Comparison of ENCODE assay signal across 8 cellular contexts in genomic region chr10:93481931-93482834, GRCh38. TPM values are rescaled to one million over a fixed set of nuclear protein-coding genes. Genes with fewer than 3 reads are reported as not detected.
A peak's percentile ranks its signal among the peaks of the same experiment; 100 is the strongest.
DNase-seq lines count a peak whose midpoint lies in the region; ATAC-seq and TF ChIP-seq lines count a peak whose summit lies in the region.

A gene with protein sequence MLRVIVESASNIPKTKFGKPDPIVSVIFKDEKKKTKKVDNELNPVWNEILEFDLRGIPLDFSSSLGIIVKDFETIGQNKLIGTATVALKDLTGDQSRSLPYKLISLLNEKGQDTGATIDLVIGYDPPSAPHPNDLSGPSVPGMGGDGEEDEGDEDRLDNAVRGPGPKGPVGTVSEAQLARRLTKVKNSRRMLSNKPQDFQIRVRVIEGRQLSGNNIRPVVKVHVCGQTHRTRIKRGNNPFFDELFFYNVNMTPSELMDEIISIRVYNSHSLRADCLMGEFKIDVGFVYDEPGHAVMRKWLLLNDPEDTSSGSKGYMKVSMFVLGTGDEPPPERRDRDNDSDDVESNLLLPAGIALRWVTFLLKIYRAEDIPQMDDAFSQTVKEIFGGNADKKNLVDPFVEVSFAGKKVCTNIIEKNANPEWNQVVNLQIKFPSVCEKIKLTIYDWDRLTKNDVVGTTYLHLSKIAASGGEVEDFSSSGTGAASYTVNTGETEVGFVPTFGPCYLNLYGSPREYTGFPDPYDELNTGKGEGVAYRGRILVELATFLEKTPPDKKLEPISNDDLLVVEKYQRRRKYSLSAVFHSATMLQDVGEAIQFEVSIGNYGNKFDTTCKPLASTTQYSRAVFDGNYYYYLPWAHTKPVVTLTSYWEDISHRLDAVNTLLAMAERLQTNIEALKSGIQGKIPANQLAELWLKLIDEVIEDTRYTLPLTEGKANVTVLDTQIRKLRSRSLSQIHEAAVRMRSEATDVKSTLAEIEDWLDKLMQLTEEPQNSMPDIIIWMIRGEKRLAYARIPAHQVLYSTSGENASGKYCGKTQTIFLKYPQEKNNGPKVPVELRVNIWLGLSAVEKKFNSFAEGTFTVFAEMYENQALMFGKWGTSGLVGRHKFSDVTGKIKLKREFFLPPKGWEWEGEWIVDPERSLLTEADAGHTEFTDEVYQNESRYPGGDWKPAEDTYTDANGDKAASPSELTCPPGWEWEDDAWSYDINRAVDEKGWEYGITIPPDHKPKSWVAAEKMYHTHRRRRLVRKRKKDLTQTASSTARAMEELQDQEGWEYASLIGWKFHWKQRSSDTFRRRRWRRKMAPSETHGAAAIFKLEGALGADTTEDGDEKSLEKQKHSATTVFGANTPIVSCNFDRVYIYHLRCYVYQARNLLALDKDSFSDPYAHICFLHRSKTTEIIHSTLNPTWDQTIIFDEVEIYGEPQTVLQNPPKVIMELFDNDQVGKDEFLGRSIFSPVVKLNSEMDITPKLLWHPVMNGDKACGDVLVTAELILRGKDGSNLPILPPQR (N-terminal part only) (minus strand): TSS chr10:93482334. CDS start chr10:93482194, 140 bp downstream.

- H3K36me3 Mint-ChIP-seq in T-helper 17 cell (ENCODE audit: low read depth), result no peaks in the 10 kb centered on the region

- peak within 1 kb of the TSS; percentile 38 for H3K4me3 ChIP-seq in HAP-1
- peak within 1 kb of the TSS; percentile 52 to 66 (median 65) for H3K4me3 ChIP-seq in breast epithelium
- peak within 1 kb of the TSS; percentile 74 for H3K4me3 ChIP-seq in iPS-15b (ENCODE audit: low read depth, low read length)

- peak; percentile 80 for DNase-seq in GM04504 (ENCODE audit: low read depth)
- DNase-seq in HAP-1 (ENCODE audit: low spot score in 2 of 2), result peak; percentile 70 to 72
- DNase-seq in MV-4-11 (lab: John Stamatoyannopoulos, UW), result peak; percentile 87
- peak in 1 of 3 donors; percentile 17 for DNase-seq in T-helper 17 cell
- DNase-seq in breast epithelium (ENCODE audit: low spot score in 2 of 2), result peak; percentile 69 to 84
- peak; percentile 70 for DNase-seq in sciatic nerve (ENCODE audit: low spot score)

- in situ Hi-C loops in HAP-1 (cut with MboI; ENCODE audit: low sequenced_read_pairs), result loop anchor here (5.0 to 25.0 kb wide), 3 partner anchors 115 to 595 kb away; no protein-coding TSS in a partner anchor

- peak; percentile 37 to 78 (median 72) for TF ChIP-seq CTCF in breast epithelium (IDR thresholded peaks at IDR 0.05)

- H3K4me1 Mint-ChIP-seq in T-helper 17 cell, result peaks cover 11% of the 10 kb centered on the region

- no peaks in the 10 kb centered on the region for H3K9me3 ChIP-seq in HAP-1
- no peaks in the 10 kb centered on the region for H3K9me3 ChIP-seq in T-helper 17 cell (ENCODE audit: control insufficient read depth, low read length, poor library complexity, severe bottlenecking)
- no peaks in the 10 kb centered on the region for H3K9me3 ChIP-seq in breast epithelium
- H3K9me3 ChIP-seq in iPS-15b (ENCODE audit: control insufficient read depth, insufficient read depth, low read length), result no peaks in the 10 kb centered on the region

- H3K36me3 ChIP-seq in HAP-1 (replicated peaks) (no peaks in the 10 kb centered on the region), breast epithelium (no peaks in the 10 kb centered on the region), iPS-15b (ENCODE audit: control insufficient read depth, insufficient read depth, low read length) (no peaks in the 10 kb centered on the region)

- ATAC-seq in T-helper 17 cell, result peak; percentile 93
- peak; percentile 92 for ATAC-seq in sciatic nerve
- no peak for ATAC-seq in GM21526 (IDR thresholded peaks at IDR 0.05; ENCODE audit: low FRiP score, unreplicated experiment)

- intact Hi-C loops in breast epithelium (cut with DNase I; ENCODE audit: low total_unique reads) (loop anchor here (2.0 to 5.0 kb wide), 2 partner anchors 45 to 105 kb away; no protein-coding TSS in a partner anchor), sciatic nerve (cut with DNase I) (loop anchor here (5.0 kb wide), 1 partner anchor 105 kb away; no protein-coding TSS in a partner anchor)

- peak within 1 kb of the TSS; percentile 19 for H3K27ac Mint-ChIP-seq in T-helper 17 cell

- H3K27me3 ChIP-seq in HAP-1 (ENCODE audit: low read depth) (no peaks in the 10 kb centered on the region), breast epithelium (no peaks in the 10 kb centered on the region), iPS-15b (ENCODE audit: control insufficient read depth, insufficient read depth, low read length) (peaks cover 3% of the 10 kb centered on the region)

- H3K27me3 Mint-ChIP-seq in T-helper 17 cell, result peaks cover 34% of the 10 kb centered on the region

- TF ChIP-seq POLR2A in breast epithelium (IDR thresholded peaks at IDR 0.05), result peak; percentile 81

- H3K27ac ChIP-seq in breast epithelium, result peak within 1 kb of the TSS; percentile 87 to 97

- peak within 1 kb of the TSS; percentile 90 for H3K4me3 Mint-ChIP-seq in T-helper 17 cell

- H3K4me1 ChIP-seq in HAP-1 (peaks cover 18% of the 10 kb centered on the region), breast epithelium (peaks cover 0 to 9% of the 10 kb centered on the region in 2 donors), iPS-15b (ENCODE audit: control insufficient read depth, insufficient read depth, low read length) (peaks cover 4% of the 10 kb centered on the region)

- H3K9ac ChIP-seq in iPS-15b (ENCODE audit: low read depth, low read length), result peak within 1 kb of the TSS; percentile 89

RNA-seq across cellular contexts. Expression of the gene that starts here (rescaled TPM):
- total RNA-seq in T-helper 17 cell (1 to 10 TPM in 1 of 2 donors, under 1 TPM in 1; 0.81 to 1.6 TPM), breast epithelium (100 to 1,000 TPM; 118 to 131 (median 130) TPM), sciatic nerve (76.2 TPM)

Comparison
In these comparisons a context has a peak if more than half of its experiments do, and no peak if none do; other contexts are left out.
1. RNA of the gene that starts here (total RNA-seq): 118 to 131 TPM in breast epithelium and 76.2 TPM in sciatic nerve (single experiment); 0.81 to 1.6 TPM in T-helper 17 cell; every median in the first group is over 10 times any median in the second.
2. Peak in every context shown above with its lines, with median percentiles within 50 percentile points of each other: H3K4me3 ChIP-seq.